ENCODE assay signal across 8 cellular contexts in genomic region chr20:23440004-23440403, GRCh38. TPM values are rescaled to one million over a fixed set of nuclear protein-coding genes. Genes with fewer than 3 reads are reported as not detected.
"Had no signal": no experiment of that assay in that cellular context is flagged by ENCODE, and none has a peak within 500 bp of the region (broad histone marks: within the 10 kb centered on the region; RNA-seq: fewer than 3 reads in every experiment).

No MANE protein-coding gene starts in this region.

- H3K4me3 ChIP-seq: GM23248 had no signal

- H3K36me3 Mint-ChIP-seq: IgD-negative memory B cell had no signal

- H3K27ac ChIP-seq: GM23248, HL-60 had no signal

- ATAC-seq: HepG2 had no signal

- H3K9ac ChIP-seq: GM23248 had no signal

- H3K9me3 Mint-ChIP-seq: H9, IgD-negative memory B cell had no signal

- H3K4me1 Mint-ChIP-seq: IgD-negative memory B cell had no signal

- H3K4me3 Mint-ChIP-seq: H9, IgD-negative memory B cell had no signal

- DNase-seq: GM23248, GOT3, H9, HCEC 1CT had no signal

- H2AFZ ChIP-seq: GM23248 had no signal

- H3K27ac Mint-ChIP-seq: H9, IgD-negative memory B cell had no signal

RNA-seq across cellular contexts. Expression of gene CSTL1, which starts 0.5 kb away (rescaled TPM):
- total RNA-seq: GM23248, H9, HepG2, HT1080 had no signal
- polyA plus RNA-seq: GM23248, HepG2, IgD-negative memory B cell had no signal

RNA-seq across cellular contexts. Expression of gene CST11, which starts 12.7 kb away (rescaled TPM):
- total RNA-seq: GM23248, H9, HepG2, HT1080 had no signal
- polyA plus RNA-seq: GM23248, HepG2, IgD-negative memory B cell had no signal

RNA-seq across cellular contexts. Expression of gene CST8, which starts 50.9 kb away (rescaled TPM):
- total RNA-seq: GM23248, H9, HepG2, HT1080 had no signal
- polyA plus RNA-seq: GM23248, HepG2, IgD-negative memory B cell had no signal
